Comparison of ENCODE assay signal across 9 cellular contexts in the genomic region with DNA sequence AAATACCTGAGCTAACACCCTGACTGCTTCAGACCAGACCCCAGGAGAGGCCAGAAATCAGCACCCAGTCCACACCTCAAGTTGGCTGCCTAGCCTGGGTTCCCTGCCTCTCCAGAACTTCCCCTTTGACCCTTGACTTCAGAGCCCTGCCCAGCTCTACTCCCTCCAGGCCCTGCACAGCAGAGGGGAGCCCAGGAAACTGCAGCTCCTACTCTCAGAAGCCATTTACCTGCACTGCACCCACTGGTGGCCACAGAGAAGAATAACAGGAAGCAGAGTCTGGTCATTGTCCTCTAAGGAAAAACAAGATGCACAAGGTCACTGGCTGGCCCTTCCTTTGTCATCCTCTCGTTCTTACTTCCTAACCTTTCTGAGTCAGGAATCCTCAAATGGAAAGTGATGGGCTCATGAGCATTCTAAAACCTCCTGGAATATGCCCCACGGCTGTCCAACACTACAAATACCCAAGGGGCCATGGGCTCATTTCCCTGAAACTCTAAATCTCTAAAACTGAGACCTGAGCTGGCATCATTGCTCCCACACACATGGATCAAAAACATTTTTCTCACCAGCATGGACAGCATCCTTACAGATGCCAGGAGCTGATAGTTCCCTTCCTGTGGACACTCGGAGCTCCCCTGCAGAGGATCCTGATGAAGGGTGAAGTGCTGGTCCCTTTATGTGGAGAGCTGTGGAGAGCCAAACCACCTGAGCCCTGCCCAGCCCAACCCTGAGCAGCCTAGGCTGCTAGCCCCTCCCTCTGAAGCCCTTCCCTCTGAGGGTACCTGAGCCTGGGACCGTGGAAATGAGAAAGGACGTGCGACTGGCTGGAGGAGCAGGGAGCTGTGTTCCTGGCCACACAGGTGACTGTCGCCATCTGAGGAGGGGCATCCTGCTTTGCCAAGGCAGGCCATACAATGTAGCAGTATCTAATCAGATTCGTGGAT. TPM values are rescaled to one million over a fixed set of nuclear protein-coding genes. Genes with fewer than 3 reads are reported as not detected.
DNase-seq lines count a peak whose midpoint lies in the region; ATAC-seq and TF ChIP-seq lines count a peak whose summit lies in the region.
"Had no signal": no experiment of that assay in that cellular context is flagged by ENCODE, and none has a peak within 500 bp of the region (broad histone marks: within the 10 kb centered on the region; RNA-seq: fewer than 3 reads in every experiment).

A gene (minus strand): TSS at position 652 of the 947 bp plus-strand sequence. CDS start 68 bp downstream, at position 584.

- H3K27me3 ChIP-seq in Panc1 (ENCODE audit: control insufficient read depth, insufficient read depth, low read length) = no peaks in the 10 kb centered on the region

- no peak within 1 kb of the TSS for H3K4me3 ChIP-seq in HFF-Myc (replicated peaks; ENCODE audit: low read depth, low read length)
- H3K4me3 ChIP-seq in Panc1 (ENCODE audit: low read depth in 2 of 2, low read length in 2 of 2) = no peak within 1 kb of the TSS

- no peaks in the 10 kb centered on the region for H3K9me3 ChIP-seq in Panc1 (ENCODE audit: control insufficient read depth, insufficient read depth, low read depth, low read length)

- in situ Hi-C loops in Panc1 (cut with HindIII; ENCODE audit: low pct_unique_long_range_greater_than_20kb, low sequenced_read_pairs) = no loop called here

- no peaks in the 10 kb centered on the region for H3K4me1 ChIP-seq in Panc1 (ENCODE audit: control insufficient read depth, insufficient read depth, low read length)

- no peaks in the 10 kb centered on the region for H3K36me3 ChIP-seq in Panc1 (ENCODE audit: control insufficient read depth, insufficient read depth, low read length)

- ATAC-seq in Panc1 (peak; percentile 69), HG03039 (IDR thresholded peaks at IDR 0.05; ENCODE audit: unreplicated experiment) (no peak), HG03045 (IDR thresholded peaks at IDR 0.05; ENCODE audit: unreplicated experiment) (no peak)

- H3K27ac ChIP-seq in Panc1 (ENCODE audit: low read length) = no peak within 1 kb of the TSS

- POLR2A ChIA-PET in Panc1 (lab: Charles Lee) = no interaction called here

- DNase-seq in Daoy (ENCODE audit: low read depth) (peak; percentile 57), HFF-Myc (ENCODE audit: extremely low read depth, low read depth) (no peak), Panc1 (ENCODE audit: low read depth, low spot score) (peak; percentile 22), iPS DF 4.7 (ENCODE audit: extremely low read depth, low spot score) (peak; percentile 85)
- peak; percentile 4 for DNase-seq in activated T-helper 9 cell treated with anti-CD3 and anti-CD28 coated beads, Interleukin-2, amount 50 U/mL, for 16 hours (ENCODE audit: low read depth)
- peak; percentile 16 to 26 for DNase-seq in stimulated activated CD4-positive, alpha-beta T cell treated with anti-CD3 and anti-CD28 coated beads, Interleukin-4, amount 100 ng/mL, for 4 hours

- CTCF ChIA-PET in Panc1 (lab: Charles Lee) = interaction anchor here (0.7 to 0.8 kb wide), 2 partner anchors 228 to 273 kb away, joined by 3 to 4 read pairs; no protein-coding TSS in a partner anchor

- intact Hi-C loops in Panc1 (cut with micrococcal nuclease; ENCODE audit: unreplicated experiment) = loop anchor here (2.0 to 5.0 kb wide), 3 partner anchors 128 to 277 kb away; no protein-coding TSS in a partner anchor

- no TSS peak for BruUV-seq in Panc1 (replicated peaks; lab: Mats Ljungman, UMichigan)

- peak; percentile 67 for TF ChIP-seq CTCF in HFF-Myc (IDR thresholded peaks at IDR 0.05; ENCODE audit: low read depth, low read length, missing control alignments)
- peak; percentile 86 for TF ChIP-seq CTCF in Panc1 (IDR thresholded peaks at IDR 0.05)

RNA-seq across cellular contexts. Expression of the gene that starts here (rescaled TPM):
- not detected in 2 replicates for total RNA-seq in Daoy (2014; rRNA removed; shearing (Covaris generic))
- not detected for total RNA-seq in Panc1 (2021; ENCODE audit: unreplicated experiment)
- not detected for polyA plus RNA-seq in Panc1 (2012; ENCODE audit: insufficient read length)
- total RNA-seq: subcutaneous adipose tissue had no signal

Comparison
In these comparisons a context has a peak if more than half of its experiments do, and no peak if none do; other contexts are left out.
1. Peak in DNase-seq in Daoy; RNA of the gene not detected or under 1 TPM.
2. Peak in DNase-seq and ATAC-seq in Panc1; RNA of the gene not detected or under 1 TPM.